Comparison of ENCODE assay signal across 28 cellular contexts in the genomic region with DNA sequence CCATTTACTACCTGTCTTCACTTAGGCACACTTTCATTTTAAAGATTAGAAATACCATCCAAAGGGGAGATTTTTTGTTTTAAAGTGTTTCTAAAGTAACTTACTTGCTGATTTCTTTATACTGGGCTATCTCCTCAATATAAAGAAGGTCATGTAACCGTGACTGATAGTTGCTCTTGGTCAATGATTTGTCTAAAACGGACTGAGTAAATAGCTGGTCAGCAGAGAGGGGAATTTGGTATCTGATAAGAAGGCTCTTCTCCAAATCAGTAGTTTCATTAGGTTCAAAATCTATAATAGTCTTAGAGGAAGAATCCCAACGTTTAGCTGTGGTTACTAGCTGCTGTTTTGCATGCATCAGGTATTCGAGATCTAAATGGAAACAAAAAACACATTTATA.
"Had no signal": no experiment of that assay in that cellular context is flagged by ENCODE, and none has a peak within 500 bp of the region (broad histone marks: within the 10 kb centered on the region; RNA-seq: fewer than 3 reads in every experiment).

No MANE protein-coding gene starts in this region.

- H2AFZ ChIP-seq: hepatocyte had no signal

- H3K4me3 Mint-ChIP-seq: mesothelial cell of epicardium; naive thymus-derived CD4-positive, alpha-beta T cell; natural killer cell treated with Interleukin-12 subunit alpha and Interleukin-12 subunit beta and Interleukin-15 and Interleukin-18, amount 100 ng/mL, for 72 hours; stimulated activated naive B cell treated with anti-CD40 and anti-IgM and Interleukin-4, amounts not matched to agents 10 μg/mL and 1 μg/mL and 100 μg/mL, for 72 hours had no signal

- DNase-seq: heart left ventricle; islet precursor cell; left cardiac atrium; left lung; mesendoderm; mucosa of descending colon; naive thymus-derived CD4-positive, alpha-beta T cell; ovary; stimulated activated CD4-positive, alpha-beta T cell treated with anti-CD3 and anti-CD28 coated beads, Interleukin-12 subunit alpha, Interleukin-12 subunit beta, amount 100 ng/mL, for 4 hours; stimulated activated CD4-positive, alpha-beta T cell treated with anti-CD3 and anti-CD28 coated beads, Interleukin-15, amount 100 ng/mL, for 24 hours; stimulated activated CD4-positive, alpha-beta T cell treated with anti-CD3 and anti-CD28 coated beads, Interleukin-2, amount 100 ng/mL, for 24 hours; stimulated activated CD4-positive, alpha-beta T cell treated with anti-CD3 and anti-CD28 coated beads, Interleukin-4, amount 100 ng/mL, for 1 hour; stimulated activated naive B cell treated with anti-CD40 and anti-IgM and Interleukin-4, amounts not matched to agents 10 μg/mL and 1 μg/mL and 100 μg/mL, for 72 hours; stimulated activated naive CD8-positive, alpha-beta T cell treated with anti-CD3 and anti-CD28 coated beads, Interleukin-15, Interleukin-2, amounts not matched to agents 100 U/mL and 50 U/mL, for 24 hours; stomach; testis; thyroid gland; trophoblast cell; upper lobe of right lung had no signal

- ATAC-seq: heart left ventricle; left cardiac atrium; left lung; mucosa of descending colon; naive thymus-derived CD4-positive, alpha-beta T cell; natural killer cell treated with Interleukin-12 subunit alpha and Interleukin-12 subunit beta and Interleukin-15 and Interleukin-18, amount 100 ng/mL, for 72 hours; sciatic nerve; stimulated activated naive B cell treated with anti-CD40 and anti-IgM and Interleukin-4, amounts not matched to agents 10 μg/mL and 1 μg/mL and 100 μg/mL, for 72 hours; stimulated activated naive CD8-positive, alpha-beta T cell treated with anti-CD3 and anti-CD28 coated beads, Interleukin-15, Interleukin-2, amounts not matched to agents 100 U/mL and 50 U/mL, for 24 hours; upper lobe of right lung had no signal

- H3K4me3 ChIP-seq: heart left ventricle, hepatocyte, left lung, lung, mucosa of descending colon, ovary, right atrium auricular region, skin epidermis, stomach, testis, thyroid gland, upper lobe of right lung had no signal

- H3K4me2 ChIP-seq: hepatocyte had no signal

- H3K27me3 ChIP-seq: heart left ventricle, hepatocyte, left lung, ovary, right atrium auricular region, stomach, testis, thyroid gland, upper lobe of right lung had no signal

- H3K79me2 ChIP-seq: hepatocyte had no signal

- H3K27ac Mint-ChIP-seq: mesothelial cell of epicardium; naive thymus-derived CD4-positive, alpha-beta T cell; progenitor cell of endocrine pancreas; stimulated activated naive B cell treated with anti-CD40 and anti-IgM and Interleukin-4, amounts not matched to agents 10 μg/mL and 1 μg/mL and 100 μg/mL, for 72 hours had no signal

- H3K4me1 Mint-ChIP-seq: stimulated activated naive B cell treated with anti-CD40 and anti-IgM and Interleukin-4, amounts not matched to agents 10 μg/mL and 1 μg/mL and 100 μg/mL, for 72 hours had no signal

- H3K27ac ChIP-seq: heart left ventricle, hepatocyte, left lung, ovary, right atrium auricular region, skin epidermis, stomach, testis, thyroid gland, upper lobe of right lung had no signal

- FAIRE-seq: urothelium cell line had no signal

- H3K27me3 Mint-ChIP-seq: naive thymus-derived CD4-positive, alpha-beta T cell; natural killer cell treated with Interleukin-12 subunit alpha and Interleukin-12 subunit beta and Interleukin-15 and Interleukin-18, amount 100 ng/mL, for 72 hours; progenitor cell of endocrine pancreas; stimulated activated naive B cell treated with anti-CD40 and anti-IgM and Interleukin-4, amounts not matched to agents 10 μg/mL and 1 μg/mL and 100 μg/mL, for 72 hours had no signal

- H3K36me3 ChIP-seq: ovary had no signal

- H3K9me3 ChIP-seq: heart left ventricle, left lung, mucosa of descending colon, ovary, right atrium auricular region, stomach, testis, thyroid gland, upper lobe of right lung had no signal

- H3K4me1 ChIP-seq: left lung, right atrium auricular region, testis, thyroid gland had no signal
